ENCODE assay signal across 8 cellular contexts in the genomic region with DNA sequence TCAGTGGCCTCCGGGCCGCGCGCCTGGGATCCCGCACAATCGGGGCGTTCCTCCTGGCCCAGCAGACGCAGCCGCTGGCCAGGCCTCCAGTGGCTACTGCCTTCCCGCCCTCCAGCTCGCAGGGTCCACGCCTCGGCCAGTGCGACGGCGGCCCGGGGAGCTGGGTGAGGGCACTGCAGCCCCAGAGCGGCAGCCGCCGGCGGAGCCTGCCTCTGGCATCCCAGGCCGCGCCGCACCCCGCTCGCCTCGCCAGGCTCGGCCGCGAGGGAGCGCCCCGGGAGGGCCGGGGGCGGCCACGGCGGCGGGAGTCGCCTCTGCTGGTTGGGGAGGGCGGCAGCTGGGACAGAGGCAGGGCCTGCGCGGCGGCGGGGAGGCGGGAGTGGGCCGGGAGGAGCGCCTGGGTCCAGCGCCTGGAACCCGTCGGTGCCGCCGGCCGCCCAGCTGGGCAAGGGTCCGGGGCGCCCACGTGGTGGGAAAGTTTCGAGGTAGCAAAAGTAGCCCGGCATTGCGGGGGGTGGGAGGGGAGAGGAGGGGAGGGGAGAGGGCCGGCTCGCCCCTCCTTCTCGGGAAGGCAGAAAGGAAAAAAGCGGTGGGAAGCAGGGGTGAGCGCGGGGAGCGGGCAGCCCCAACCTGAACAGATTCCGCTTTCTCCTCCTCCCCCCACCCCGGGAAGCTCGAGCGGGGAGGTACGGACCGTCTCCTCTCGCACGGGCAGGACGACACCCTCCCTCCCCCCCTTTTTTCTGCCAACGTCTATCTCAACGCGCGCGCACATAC. TPM values are rescaled to one million over a fixed set of nuclear protein-coding genes. Genes with fewer than 3 reads are reported as not detected.
DNase-seq lines count a peak whose midpoint lies in the region; ATAC-seq lines count a peak whose summit lies in the region.

No MANE protein-coding gene starts in this region.

- peak; percentile 6 for ATAC-seq in T-helper 17 cell
- peak; percentile 28 to 31 for ATAC-seq in left cardiac atrium
- no peak for ATAC-seq in GM21526 (IDR thresholded peaks at IDR 0.05; ENCODE audit: low FRiP score, unreplicated experiment)
- no peak for ATAC-seq in GM18909 (IDR thresholded peaks at IDR 0.05; ENCODE audit: poor library complexity, unreplicated experiment)

- H3K4me3 ChIP-seq in skeletal muscle tissue (ENCODE audit: low read length in 3 of 3): peak overlapping the region in 2 of 3 donors; percentile 45 to 59

- peak overlapping the region; percentile 25 for H3K27ac ChIP-seq in skeletal muscle tissue (ENCODE audit: low read depth, low read length)

- peaks cover 20 to 22% (median 21%) of the 10 kb centered on the region in 3 donors for H3K4me1 ChIP-seq in skeletal muscle tissue (ENCODE audit: control insufficient read depth in 3 of 3, insufficient read depth in 3 of 3, low read length in 3 of 3)

- H3K27ac Mint-ChIP-seq in T-helper 17 cell: no peak overlapping the region

- H3K9me3 ChIP-seq in T-helper 17 cell (ENCODE audit: control insufficient read depth, low read length, poor library complexity, severe bottlenecking): no peaks in the 10 kb centered on the region
- H3K9me3 ChIP-seq in skeletal muscle tissue (ENCODE audit: control insufficient read depth in 3 of 3, low read length in 3 of 3): no peaks in the 10 kb centered on the region

- peaks cover 17% of the 10 kb centered on the region for H3K4me1 Mint-ChIP-seq in T-helper 17 cell

- H3K36me3 ChIP-seq in skeletal muscle tissue (ENCODE audit: control insufficient read depth in 3 of 3, insufficient read depth in 3 of 3, low read length in 3 of 3): no peaks in the 10 kb centered on the region

- peak; percentile 66 for DNase-seq in DMS 273 (lab: John Stamatoyannopoulos, UW; ENCODE audit: unreplicated experiment)
- no peak for DNase-seq in DMS 273 treated with DMSO at 0.1 percent for 48 hours (lab: John Stamatoyannopoulos, UW)
- no peak for DNase-seq in T-helper 17 cell
- DNase-seq in left cardiac atrium: no peak
- no peak for DNase-seq in activated CD8-positive, alpha-beta memory T cell treated with anti-CD3 and anti-CD28 coated beads, Interleukin-2, amount 50 U/mL, for 4 hours

- H3K36me3 Mint-ChIP-seq in T-helper 17 cell (ENCODE audit: low read depth): peaks cover 7% of the 10 kb centered on the region

- H3K27me3 ChIP-seq in skeletal muscle tissue (ENCODE audit: control insufficient read depth in 3 of 3, insufficient read depth in 3 of 3, low read length in 3 of 3): peaks cover 47 to 61% (median 47%) of the 10 kb centered on the region in 3 donors

- peak overlapping the region in 1 of 3 donors; percentile 64 for H3K9ac ChIP-seq in skeletal muscle tissue (ENCODE audit: low read depth in 1 of 3, low read length in 3 of 3)

- peaks cover 63% of the 10 kb centered on the region for H3K27me3 Mint-ChIP-seq in T-helper 17 cell

- H3K4me3 Mint-ChIP-seq in T-helper 17 cell: peak overlapping the region; percentile 89

- intact Hi-C loops in left cardiac atrium (cut with DNase I): loop anchor here in 1 of 2 donors (5.0 kb wide), 1 partner anchor 333 kb away; no protein-coding TSS in a partner anchor

RNA-seq across cellular contexts. Expression of a gene that starts 1.5 kb away (rescaled TPM):
- not detected for total RNA-seq in T-helper 17 cell
- total RNA-seq in left cardiac atrium: 1 to 10 TPM; 3.7 to 3.9 TPM
- 1.0 TPM for total RNA-seq in skeletal muscle tissue

Comparison
In these comparisons a context has a peak if more than half of its experiments do, and no peak if none do; other contexts are left out.
1. ATAC-seq: peak in T-helper 17 cell (single experiment) and left cardiac atrium (2 of 2); none in GM21526 (single experiment) and GM18909 (single experiment).